Comparison of ENCODE assay signal across 1 cellular context in genomic region chr19:991932-992669, GRCh38.
TF ChIP-seq lines count a peak whose summit lies in the region.

No MANE protein-coding gene starts in this region.

TF ChIP-seq in HEK293, 187 proteins besides CTCF, POLR2A, EP300 and RAD21 (continued from another document):
- TF ChIP-seq ZNF488 (tag by site-specific recombination; IDR thresholded peaks at IDR 0.05) (no peak), ZNF664 (tag by site-specific recombination; IDR thresholded peaks at IDR 0.05) (no peak), GLIS2 (tag by site-specific recombination; IDR thresholded peaks at IDR 0.05) (no peak), KLF10 (tag by site-specific recombination; IDR thresholded peaks at IDR 0.05) (no peak), ZFHX2 (tag by site-specific recombination; conservative IDR thresholded peaks at IDR 0.05) (no peak; the same call in 1 of the 2 replicates), MYNN (tag by site-specific recombination; IDR thresholded peaks at IDR 0.05; ENCODE audit: borderline replicate concordance) (no peak), ZNF174 (tag by site-specific recombination; IDR thresholded peaks at IDR 0.05) (no peak), YY1 (tag by site-specific recombination; IDR thresholded peaks at IDR 0.05) (no peak), ZBTB26 (tag by site-specific recombination; optimal IDR thresholded peaks at IDR 0.05) (no peak), REPIN1 (tag by site-specific recombination; IDR thresholded peaks at IDR 0.05; ENCODE audit: low read depth) (no peak), ZNF366 (tag by site-specific recombination; conservative IDR thresholded peaks at IDR 0.05) (no peak), ZNF776 (tag by site-specific recombination; IDR thresholded peaks at IDR 0.05; ENCODE audit: borderline replicate concordance) (no peak), HOXA7 (CRISPR knock-in tag; IDR thresholded peaks at IDR 0.05; ENCODE audit: borderline replicate concordance) (no peak), ZNF280C (tag by site-specific recombination; IDR thresholded peaks at IDR 0.05) (no peak), SALL2 (tag by site-specific recombination; IDR thresholded peaks at IDR 0.05; ENCODE audit: borderline replicate concordance) (no peak), ZNF600 (tag by site-specific recombination; IDR thresholded peaks at IDR 0.05) (0 out of 2 replicates have a peak, but pooled peaks have one; percentile 21), PATZ1 (tag by site-specific recombination; IDR thresholded peaks at IDR 0.05) (peak; percentile 70; the same call in 1 of the 2 replicates), PRDM10 (tag by site-specific recombination; IDR thresholded peaks at IDR 0.05) (no peak)
